1 cellular context compared by ENCODE assay signal in the genomic region with DNA sequence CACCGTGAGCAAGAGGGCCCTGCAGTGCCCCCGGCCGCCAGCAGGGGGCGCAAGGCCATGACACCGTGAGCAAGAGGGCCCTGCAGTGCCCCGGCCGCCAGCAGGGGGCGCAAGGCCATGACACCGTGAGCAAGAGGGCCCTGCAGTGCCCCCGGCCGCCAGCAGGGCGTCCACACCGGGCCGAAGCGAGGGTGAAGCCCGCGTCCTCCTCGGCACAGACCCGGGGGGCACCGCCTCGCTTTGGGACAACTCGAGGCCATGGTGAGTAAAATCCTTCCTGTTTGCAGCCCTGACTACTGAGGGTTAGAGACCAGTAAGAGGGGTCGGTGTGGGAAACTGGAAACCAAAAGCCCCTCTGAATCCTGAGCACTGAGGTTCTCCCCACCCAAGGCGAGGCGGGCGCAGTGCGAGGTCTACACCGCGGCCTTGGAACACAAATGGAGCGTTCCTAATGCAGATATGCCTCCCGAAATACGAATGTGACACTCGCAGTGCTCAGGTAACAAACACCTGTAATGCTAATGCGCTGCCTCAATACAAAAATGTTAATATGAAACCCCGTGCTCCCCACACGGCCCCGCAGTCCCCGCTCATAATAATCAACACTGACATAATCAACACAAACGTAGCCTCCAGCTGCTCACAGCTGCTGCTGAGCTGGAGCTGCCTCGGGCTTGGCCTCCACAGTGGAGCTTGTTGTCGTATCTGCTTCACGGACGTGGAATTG.
TF ChIP-seq lines count a peak whose summit lies in the region.

No MANE protein-coding gene starts in this region.

TF ChIP-seq in HepG2, 621 proteins besides CTCF, POLR2A, EP300 and RAD21:
- TF ChIP-seq, protein P1, sequence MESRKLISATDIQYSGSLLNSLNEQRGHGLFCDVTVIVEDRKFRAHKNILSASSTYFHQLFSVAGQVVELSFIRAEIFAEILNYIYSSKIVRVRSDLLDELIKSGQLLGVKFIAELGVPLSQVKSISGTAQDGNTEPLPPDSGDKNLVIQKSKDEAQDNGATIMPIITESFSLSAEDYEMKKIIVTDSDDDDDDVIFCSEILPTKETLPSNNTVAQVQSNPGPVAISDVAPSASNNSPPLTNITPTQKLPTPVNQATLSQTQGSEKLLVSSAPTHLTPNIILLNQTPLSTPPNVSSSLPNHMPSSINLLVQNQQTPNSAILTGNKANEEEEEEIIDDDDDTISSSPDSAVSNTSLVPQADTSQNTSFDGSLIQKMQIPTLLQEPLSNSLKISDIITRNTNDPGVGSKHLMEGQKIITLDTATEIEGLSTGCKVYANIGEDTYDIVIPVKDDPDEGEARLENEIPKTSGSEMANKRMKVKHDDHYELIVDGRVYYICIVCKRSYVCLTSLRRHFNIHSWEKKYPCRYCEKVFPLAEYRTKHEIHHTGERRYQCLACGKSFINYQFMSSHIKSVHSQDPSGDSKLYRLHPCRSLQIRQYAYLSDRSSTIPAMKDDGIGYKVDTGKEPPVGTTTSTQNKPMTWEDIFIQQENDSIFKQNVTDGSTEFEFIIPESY (CRISPR knock-in tag; IDR thresholded peaks at IDR 0.05) = 0 out of 2 replicates have a peak, but pooled peaks have one; percentile 5
